Comparison of ENCODE assay signal across 20 cellular contexts in the genomic region with DNA sequence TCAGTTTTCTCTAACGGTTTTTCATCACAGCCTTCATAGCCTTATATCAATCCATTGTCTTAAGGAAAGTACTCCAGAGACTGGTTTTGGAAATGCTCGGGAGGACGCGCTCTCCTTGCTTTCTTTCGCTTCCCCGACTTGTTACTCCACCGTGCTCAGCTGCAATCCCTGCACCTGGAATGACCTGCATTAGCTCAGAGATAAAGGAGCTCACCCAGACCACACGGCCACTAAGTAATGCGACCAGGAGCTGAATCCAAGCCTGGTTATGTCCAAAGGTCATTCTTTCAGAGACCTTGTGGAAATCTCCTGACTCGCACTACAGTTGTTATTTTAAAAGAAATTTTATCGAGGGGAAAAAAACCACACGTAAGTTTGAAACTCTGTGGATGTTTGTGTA.
A peak's percentile ranks its signal among the peaks of the same experiment; 100 is the strongest.
DNase-seq lines count a peak whose midpoint lies in the region; ATAC-seq, FAIRE-seq and TF ChIP-seq lines count a peak whose summit lies in the region.
"Had no signal": no experiment of that assay in that cellular context is flagged by ENCODE, and none has a peak within 500 bp of the region (broad histone marks: within the 10 kb centered on the region; RNA-seq: fewer than 3 reads in every experiment).

No MANE protein-coding gene starts in this region.

- peaks cover 0 to 2% of the 10 kb centered on the region in 2 experiments; a peak in 2 of 4 replicates for H3K4me1 Mint-ChIP-seq in H9
- no peaks in the 10 kb centered on the region for H3K4me1 Mint-ChIP-seq in WTC11
- peaks cover 15% of the 10 kb centered on the region for H3K4me1 Mint-ChIP-seq in progenitor cell of endocrine pancreas (ENCODE audit: low read depth)

- intact Hi-C loops in HepG2 (cut with micrococcal nuclease; ENCODE audit: unreplicated experiment): loop anchor here (5.0 kb wide), 1 partner anchor 192 kb away; no protein-coding TSS in a partner anchor

- H4K91ac ChIP-seq in H9 (ENCODE audit: insufficient read length, low read depth, low read length): no peak overlapping the region

- no TSS peak for BruUV-seq in HepG2 (replicated peaks; lab: Mats Ljungman, UMichigan)

- H3K27ac Mint-ChIP-seq in H9 (peak overlapping the region in 2 of 3 experiments; percentile 58 to 59; a peak in 3 of 7 replicates), WTC11 (peak overlapping the region; percentile 87), progenitor cell of endocrine pancreas (peak overlapping the region; percentile 7)

- CTCF ChIA-PET in WTC11 (lab: Charles Lee): interaction anchor here (1.6 kb wide), 1 partner anchor 17 kb away, joined by 5 read pairs; no protein-coding TSS in a partner anchor
- CTCF ChIA-PET in HepG2 (lab: Yijun Ruan, JAX; ENCODE audit: low intra/inter-chr PET ratio, low total read pairs): no interaction called here

- H3K27ac ChIP-seq in H9 (ENCODE audit: insufficient read length, low read depth, low read length): no peak overlapping the region
- H3K27ac ChIP-seq in HepG2 (ENCODE audit: extremely low read length, insufficient read depth, low read length): peak overlapping the region; percentile 29
- H3K27ac ChIP-seq: HL-60 had no signal

- WGBS in H9 (ENCODE audit: extremely low coverage, insufficient read length, low lambda C conversion rate): no CpG with 5 or more reads among the region's 12 CpGs
- WGBS in HepG2 (ENCODE audit: low lambda C conversion rate): 4% methylated on average over 12 of the region's 12 CpGs

- no peak for TF ChIP-seq EP300 in HepG2 (IDR thresholded peaks at IDR 0.05; ENCODE audit: low read depth in 2 of 2, low read length in 2 of 2)
- TF ChIP-seq EP300 in HepG2 (CRISPR knock-in tag; IDR thresholded peaks at IDR 0.05; ENCODE audit: borderline replicate concordance): no peak

- H3K9ac ChIP-seq in H9 (ENCODE audit: extremely low read depth, insufficient read length, low read length): no peak overlapping the region
- H3K9ac ChIP-seq in HepG2 (ENCODE audit: insufficient read depth, low read depth, low read length): no peak overlapping the region

- H3K18ac ChIP-seq in H9 (ENCODE audit: insufficient read length, low read depth, low read length): no peak overlapping the region

- H2AK5ac ChIP-seq in H9 (ENCODE audit: insufficient read length, low read length): no peak overlapping the region

- no peak for DNase-seq in H9
- DNase-seq in WTC11 (ENCODE audit: low spot score): no peak
- DNase-seq in HepG2 (ENCODE audit: low spot score): peak; percentile 16
- no peak for DNase-seq in progenitor cell of endocrine pancreas (ENCODE audit: low spot score, unreplicated experiment)
- no peak for DNase-seq in DMS53 (lab: John Stamatoyannopoulos, UW)
- no peak for DNase-seq in C1 segment of cervical spinal cord (lab: John Stamatoyannopoulos, UW)
- no peak for DNase-seq in DMS153 (lab: John Stamatoyannopoulos, UW)
- DNase-seq: CD4-positive, alpha-beta memory T cell; DMS79 treated with DMSO at 0.1 percent for 48 hours; H7; NCI-H1092 treated with DMSO at 0.1 percent for 48 hours; NCI-H2081 treated with DMSO at 0.1 percent for 48 hours; NCI-H748 treated with DMSO at 0.1 percent for 48 hours; NK-92 treated with Interleukin-12 subunit alpha and Interleukin-12 subunit beta, amount 100 ng/mL, for 24 hours; OCI-M1; RPMI8226; SHP77 treated with DMSO at 0.1 percent for 48 hours had no signal

- H3K4me3 Mint-ChIP-seq in H9: no peak overlapping the region
- no peak overlapping the region for H3K4me3 Mint-ChIP-seq in WTC11
- H3K4me3 Mint-ChIP-seq in progenitor cell of endocrine pancreas (ENCODE audit: low read depth): peak overlapping the region; percentile 38
- H3K4me3 Mint-ChIP-seq: CD4-positive, alpha-beta memory T cell had no signal

- H3K36me3 Mint-ChIP-seq in H9 (ENCODE audit: insufficient read depth in 1 of 3, low read depth in 3 of 3) (peaks cover 19 to 60% (median 37%) of the 10 kb centered on the region in 3 experiments; a peak in 6 of 7 replicates), WTC11 (peaks cover 34% of the 10 kb centered on the region), progenitor cell of endocrine pancreas (ENCODE audit: insufficient read depth) (peaks cover 6% of the 10 kb centered on the region)

- TF ChIP-seq RAD21 in HepG2 (CRISPR knock-in tag; IDR thresholded peaks at IDR 0.05): no peak

- H3K23me2 ChIP-seq in H9 (ENCODE audit: insufficient read length, low read depth, low read length, poor library complexity, severe bottlenecking): no peaks in the 10 kb centered on the region

- H3K9me3 Mint-ChIP-seq in H9: no peaks in the 10 kb centered on the region
- no peaks in the 10 kb centered on the region for H3K9me3 Mint-ChIP-seq in WTC11
- no peaks in the 10 kb centered on the region for H3K9me3 Mint-ChIP-seq in progenitor cell of endocrine pancreas (ENCODE audit: low read depth)

- H4K8ac ChIP-seq in H9 (replicated peaks; ENCODE audit: insufficient read length, low read depth, low read length): no peak overlapping the region

- H3K27me3 Mint-ChIP-seq in H9 (ENCODE audit: low read depth): no peaks in the 10 kb centered on the region
- no peaks in the 10 kb centered on the region for H3K27me3 Mint-ChIP-seq in WTC11 (ENCODE audit: low read depth)
- no peaks in the 10 kb centered on the region for H3K27me3 Mint-ChIP-seq in progenitor cell of endocrine pancreas
- H3K27me3 Mint-ChIP-seq: CD4-positive, alpha-beta memory T cell had no signal

- no peak overlapping the region for H3K14ac ChIP-seq in H9 (ENCODE audit: insufficient read depth, low read length)

- no peak overlapping the region for H2BK12ac ChIP-seq in H9 (ENCODE audit: insufficient read length, low read depth, low read length)

- no peak overlapping the region for H3K4ac ChIP-seq in H9 (ENCODE audit: low read depth, low read length)

- H3K4me3 ChIP-seq in HepG2 (replicated peaks in 1 of 3; ENCODE audit: insufficient read depth in 1 of 3, low read depth in 2 of 3, low read length in 3 of 3): peak overlapping the region in 2 of 3 experiments; percentile 18 to 23; a peak in 2 of 6 replicates

- H2BK15ac ChIP-seq in H9 (ENCODE audit: low read depth, low read length): no peak overlapping the region

- FAIRE-seq in HepG2 (lab: Jason Lieb, UNC): no peak
- FAIRE-seq: A204.1 had no signal

- H3K4me2 ChIP-seq in H9 (ENCODE audit: insufficient read depth, insufficient read length, low read length) (no peak overlapping the region), HepG2 (ENCODE audit: low read depth, low read length) (peak overlapping the region; percentile 45)

- H3K27me3 ChIP-seq in H9 (ENCODE audit: insufficient read depth, low read length): no peaks in the 10 kb centered on the region
- 0 out of 5 replicates have a peak, but pooled peaks cover 0 to 4% of the 10 kb centered on the region in 2 experiments for H3K27me3 ChIP-seq in HepG2 (ENCODE audit: control insufficient read depth in 1 of 2, insufficient read depth in 2 of 2, low read length in 2 of 2)

- H3T11ph ChIP-seq in H9 (ENCODE audit: low read length): no peak overlapping the region

- no peak overlapping the region for H2BK5ac ChIP-seq in H9 (ENCODE audit: insufficient read length, low read length)

- TF ChIP-seq CTCF in H9 (conservative IDR thresholded peaks at IDR 0.05) (no peak), WTC11 (IDR thresholded peaks at IDR 0.05) (no peak), HepG2 (CRISPR knock-in tag; IDR thresholded peaks at IDR 0.05) (no peak), progenitor cell of endocrine pancreas (IDR thresholded peaks at IDR 0.05; ENCODE audit: unreplicated experiment) (no peak)

- H2BK20ac ChIP-seq in H9 (ENCODE audit: low read depth, low read length, poor library complexity, severe bottlenecking): no peak overlapping the region

- H3K4me1 ChIP-seq in H9 (ENCODE audit: insufficient read depth, low read length): no peaks in the 10 kb centered on the region
- peaks cover 28% of the 10 kb centered on the region for H3K4me1 ChIP-seq in HepG2 (ENCODE audit: insufficient read depth, low read length)

- peak; percentile 36; the same call in 1 of the 2 replicates for ATAC-seq in WTC11
- ATAC-seq in HepG2: peak; percentile 84
- ATAC-seq in HG03175 (IDR thresholded peaks at IDR 0.05; ENCODE audit: unreplicated experiment): no peak

- no peaks in the 10 kb centered on the region for H3K79me1 ChIP-seq in H9 (ENCODE audit: insufficient read depth, low read depth, low read length, poor library complexity, severe bottlenecking)

- in situ Hi-C loops in HepG2 (cut with HindIII; ENCODE audit: extremely low pct_ligation_motif_present, low pct_unique_long_range_greater_than_20kb): no loop called here

- H4K20me1 ChIP-seq in H9 (ENCODE audit: control insufficient read depth, insufficient read depth, insufficient read length) (peaks cover 2% of the 10 kb centered on the region), HepG2 (ENCODE audit: insufficient read depth, low read length) (no peaks in the 10 kb centered on the region)

- POLR2A ChIA-PET in WTC11 (lab: Charles Lee): no interaction called here
- POLR2A ChIA-PET in HepG2 (lab: Yijun Ruan, JAX): no interaction called here

- H3K9me3 ChIP-seq in H9 (ENCODE audit: control insufficient read depth, low read depth, low read length) (no peaks in the 10 kb centered on the region), HepG2 (ENCODE audit: low read length) (no peaks in the 10 kb centered on the region)

- H3K23ac ChIP-seq in H9 (ENCODE audit: insufficient read length, low read depth, low read length): no peak overlapping the region

- H2AFZ ChIP-seq in H9 (ENCODE audit: low read length) (no peak overlapping the region), HepG2 (ENCODE audit: low read length) (no peak overlapping the region)

- H3K36me3 ChIP-seq in HepG2 (replicated peaks in 1 of 2; ENCODE audit: control insufficient read depth in 1 of 2, insufficient read depth in 2 of 2, low read length in 2 of 2): no peaks in the 10 kb centered on the region

- H2BK120ac ChIP-seq in H9 (ENCODE audit: low read depth, low read length, poor library complexity, severe bottlenecking): no peak overlapping the region

- TF ChIP-seq POLR2A in HepG2 (IDR thresholded peaks at IDR 0.05; ENCODE audit: insufficient read depth in 1 of 2, low read depth in 2 of 2, low read length in 2 of 2): no peak

- H3K56ac ChIP-seq in H9 (ENCODE audit: insufficient read length, low read depth, low read length): no peak overlapping the region

- H3K79me2 ChIP-seq in H9 (ENCODE audit: insufficient read depth, low read length): no peaks in the 10 kb centered on the region
- no peaks in the 10 kb centered on the region for H3K79me2 ChIP-seq in HepG2 (ENCODE audit: insufficient read depth, low read length)

- H4K5ac ChIP-seq in H9 (ENCODE audit: insufficient read length, low read depth, low read length): no peak overlapping the region

TF ChIP-seq in WTC11, 78 proteins besides CTCF, POLR2A, EP300 and RAD21:
- no peak for TF ChIP-seq ATF1 (CRISPR knock-in tag; IDR thresholded peaks at IDR 0.05)
- TF ChIP-seq ZBTB21 (CRISPR knock-in tag; IDR thresholded peaks at IDR 0.05; ENCODE audit: borderline replicate concordance): no peak
TF ChIP-seq in WTC11: peak in this region for 0.

TF ChIP-seq in HepG2, 621 proteins besides CTCF, POLR2A, EP300 and RAD21 (continues in another document):
- TF ChIP-seq HIVEP1 (CRISPR knock-in tag; IDR thresholded peaks at IDR 0.05): no peak

Comparison
In these comparisons a context has a peak if more than half of its experiments do, and no peak if none do; other contexts are left out.
1. H3K27ac Mint-ChIP-seq: peak in every context shown above with its lines; median percentile 87 in WTC11; 58 in H9; 7 in progenitor cell of endocrine pancreas.